In the genomic region with DNA sequence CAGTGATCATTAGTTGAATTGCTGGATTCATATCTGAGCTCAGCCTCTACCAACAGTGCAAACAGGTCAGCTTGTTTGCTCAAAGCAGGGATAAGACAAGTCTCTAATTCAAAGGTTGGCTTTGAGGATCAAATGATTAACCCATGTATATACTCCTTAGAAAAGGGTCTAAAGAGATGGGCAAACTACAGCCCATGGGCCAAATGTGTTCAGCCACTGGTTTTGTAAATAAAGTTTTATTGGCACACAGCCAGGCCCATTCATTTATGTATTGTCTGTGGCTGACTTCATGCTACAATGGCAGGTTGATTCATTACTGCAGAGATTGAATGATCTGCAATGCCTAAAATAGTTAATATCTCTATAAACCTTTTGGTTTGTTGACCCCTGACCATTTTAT, we compare ENCODE assay signal across 1 cellular context.
TF ChIP-seq lines count a peak whose summit lies in the region.

No MANE protein-coding gene starts in this region.

TF ChIP-seq in K562, 482 proteins besides CTCF, POLR2A, EP300 and RAD21:
- TF ChIP-seq ZNF707 (CRISPR knock-in tag; conservative IDR thresholded peaks at IDR 0.05), result no peak
- no peak for TF ChIP-seq ZNF75A (CRISPR knock-in tag; IDR thresholded peaks at IDR 0.05)
- no peak for TF ChIP-seq RBM14 (IDR thresholded peaks at IDR 0.05; ENCODE audit: borderline replicate concordance, insufficient read depth, low read depth, low read length)
- no peak for TF ChIP-seq POLR2G (IDR thresholded peaks at IDR 0.05; ENCODE audit: low read depth, low read length)
- TF ChIP-seq ARNT (IDR thresholded peaks at IDR 0.05), result no peak
- TF ChIP-seq ZNF121 (CRISPR knock-in tag; conservative IDR thresholded peaks at IDR 0.05), result no peak
- TF ChIP-seq ZNF232 (CRISPR knock-in tag; IDR thresholded peaks at IDR 0.05), result no peak
- peak; percentile 66 for TF ChIP-seq NFIC (IDR thresholded peaks at IDR 0.05)
- TF ChIP-seq, protein P1, sequence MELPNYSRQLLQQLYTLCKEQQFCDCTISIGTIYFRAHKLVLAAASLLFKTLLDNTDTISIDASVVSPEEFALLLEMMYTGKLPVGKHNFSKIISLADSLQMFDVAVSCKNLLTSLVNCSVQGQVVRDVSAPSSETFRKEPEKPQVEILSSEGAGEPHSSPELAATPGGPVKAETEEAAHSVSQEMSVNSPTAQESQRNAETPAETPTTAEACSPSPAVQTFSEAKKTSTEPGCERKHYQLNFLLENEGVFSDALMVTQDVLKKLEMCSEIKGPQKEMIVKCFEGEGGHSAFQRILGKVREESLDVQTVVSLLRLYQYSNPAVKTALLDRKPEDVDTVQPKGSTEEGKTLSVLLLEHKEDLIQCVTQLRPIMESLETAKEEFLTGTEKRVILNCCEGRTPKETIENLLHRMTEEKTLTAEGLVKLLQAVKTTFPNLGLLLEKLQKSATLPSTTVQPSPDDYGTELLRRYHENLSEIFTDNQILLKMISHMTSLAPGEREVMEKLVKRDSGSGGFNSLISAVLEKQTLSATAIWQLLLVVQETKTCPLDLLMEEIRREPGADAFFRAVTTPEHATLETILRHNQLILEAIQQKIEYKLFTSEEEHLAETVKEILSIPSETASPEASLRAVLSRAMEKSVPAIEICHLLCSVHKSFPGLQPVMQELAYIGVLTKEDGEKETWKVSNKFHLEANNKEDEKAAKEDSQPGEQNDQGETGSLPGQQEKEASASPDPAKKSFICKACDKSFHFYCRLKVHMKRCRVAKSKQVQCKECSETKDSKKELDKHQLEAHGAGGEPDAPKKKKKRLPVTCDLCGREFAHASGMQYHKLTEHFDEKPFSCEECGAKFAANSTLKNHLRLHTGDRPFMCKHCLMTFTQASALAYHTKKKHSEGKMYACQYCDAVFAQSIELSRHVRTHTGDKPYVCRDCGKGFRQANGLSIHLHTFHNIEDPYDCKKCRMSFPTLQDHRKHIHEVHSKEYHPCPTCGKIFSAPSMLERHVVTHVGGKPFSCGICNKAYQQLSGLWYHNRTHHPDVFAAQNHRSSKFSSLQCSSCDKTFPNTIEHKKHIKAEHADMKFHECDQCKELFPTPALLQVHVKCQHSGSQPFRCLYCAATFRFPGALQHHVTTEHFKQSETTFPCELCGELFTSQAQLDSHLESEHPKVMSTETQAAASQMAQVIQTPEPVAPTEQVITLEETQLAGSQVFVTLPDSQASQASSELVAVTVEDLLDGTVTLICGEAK (IDR thresholded peaks at IDR 0.05), result peak; percentile 71
- TF ChIP-seq, protein P1 (CRISPR knock-in tag; IDR thresholded peaks at IDR 0.05), result no peak
- no peak for TF ChIP-seq ASH1L (IDR thresholded peaks at IDR 0.05; ENCODE audit: borderline replicate concordance, low read depth, partially characterized antibody)
- TF ChIP-seq PTTG1 (tag; IDR thresholded peaks at IDR 0.05; ENCODE audit: low read depth), result no peak
- no peak for TF ChIP-seq CSDE1 (IDR thresholded peaks at IDR 0.05)
- no peak for TF ChIP-seq FIP1L1 (IDR thresholded peaks at IDR 0.05; ENCODE audit: low read depth, low read length, poor library complexity, severe bottlenecking)
- no peak for TF ChIP-seq PHTF2 (CRISPR knock-in tag; IDR thresholded peaks at IDR 0.05)
- no peak for TF ChIP-seq ATF6 (CRISPR knock-in tag; IDR thresholded peaks at IDR 0.05)
